Comparison of ENCODE assay signal across 8 cellular contexts in the genomic region with DNA sequence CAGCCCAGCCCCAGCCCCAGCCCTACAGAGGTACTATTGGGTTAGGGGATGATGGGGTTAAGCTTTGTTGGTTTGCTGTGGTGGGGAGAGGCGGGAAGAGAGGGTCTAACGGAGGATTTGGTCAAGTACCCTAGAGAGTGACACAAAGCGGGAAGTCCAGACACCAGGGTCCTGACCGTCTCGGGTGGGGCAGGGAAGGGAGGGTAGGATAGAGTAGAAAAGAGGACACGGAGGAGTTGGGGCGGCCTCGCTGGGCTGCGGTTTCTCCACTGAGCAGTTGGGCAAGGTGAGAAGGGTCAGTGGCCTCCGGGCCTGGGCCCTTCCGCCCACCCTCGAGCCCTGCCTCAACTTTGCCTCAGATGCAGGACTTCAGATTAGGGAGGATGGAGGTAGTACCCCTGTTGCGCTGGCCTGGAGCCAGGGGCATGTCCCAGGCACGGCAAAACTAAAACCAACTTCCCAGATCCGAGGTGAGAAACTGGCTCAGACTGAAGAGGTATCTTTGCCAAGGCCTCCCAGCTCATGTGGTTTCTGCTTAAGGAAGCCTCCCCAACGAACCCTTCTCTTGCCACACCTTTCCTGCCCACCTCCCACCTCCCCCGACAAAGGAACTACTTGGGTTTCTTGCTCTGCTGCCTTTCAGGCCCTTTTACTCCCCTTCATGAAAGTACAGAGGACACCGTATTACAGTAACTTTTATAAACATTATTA. TPM values are rescaled to one million over a fixed set of nuclear protein-coding genes. Genes with fewer than 3 reads are reported as not detected.
DNase-seq lines count a peak whose midpoint lies in the region; ATAC-seq, FAIRE-seq and TF ChIP-seq lines count a peak whose summit lies in the region.

No MANE protein-coding gene starts in this region.

- H3K36me3 Mint-ChIP-seq in naive thymus-derived CD8-positive, alpha-beta T cell, result peaks cover 0 to 19% (median 10%) of the 10 kb centered on the region in 3 donors

- H3K4me1 ChIP-seq in endocrine pancreas (ENCODE audit: control insufficient read depth, insufficient read depth, low read length), result peaks cover 3% of the 10 kb centered on the region

- peak overlapping the region; percentile 98 for H3K9ac ChIP-seq in endocrine pancreas (ENCODE audit: control insufficient read depth, insufficient read depth, low read length)

- no peaks in the 10 kb centered on the region for H3K27me3 ChIP-seq in endocrine pancreas (ENCODE audit: control insufficient read depth, insufficient read depth, low read length)

- H3K27ac Mint-ChIP-seq in naive thymus-derived CD8-positive, alpha-beta T cell, result peak overlapping the region; percentile 95 to 99 (median 97)

- no peaks in the 10 kb centered on the region for H3K36me3 ChIP-seq in endocrine pancreas (ENCODE audit: control insufficient read depth, insufficient read depth, low read length)

- no peak for FAIRE-seq in D721Med (lab: Jason Lieb, UNC)

- peak; percentile 22 for DNase-seq in activated CD4-positive, alpha-beta T cell treated with anti-CD3 and anti-CD28 coated beads for 48 hours
- no peak for DNase-seq in activated CD4-positive, alpha-beta T cell treated with anti-CD3 and anti-CD28 coated beads for 1 hour
- no peak for DNase-seq in RWPE1 (ENCODE audit: low spot score)
- DNase-seq in naive thymus-derived CD8-positive, alpha-beta T cell, result no peak
- DNase-seq in NCI-H2029 (lab: John Stamatoyannopoulos, UW), result no peak
- DNase-seq in D721Med (ENCODE audit: insufficient read length, low spot score), result no peak

- H3K27me3 Mint-ChIP-seq in naive thymus-derived CD8-positive, alpha-beta T cell, result no peaks in the 10 kb centered on the region

- peak overlapping the region; percentile 80 for H3K4me3 ChIP-seq in endocrine pancreas (ENCODE audit: control insufficient read depth, insufficient read depth, low read length)

- POLR2A ChIA-PET in RWPE1 (lab: Yijun Ruan, JAX; ENCODE audit: low non-redundant PET), result interaction anchor here (0.5 to 1.2 kb wide), 3 partner anchors 9 to 361 kb away, joined by 3 to 4 read pairs (median 3); no protein-coding TSS in a partner anchor
- POLR2A ChIA-PET in naive thymus-derived CD8-positive, alpha-beta T cell (lab: Charles Lee), result interaction anchor here (0.8 to 3.1 kb wide), 8 partner anchors 8 to 34 kb away, joined by 3 to 28 read pairs (median 6); no protein-coding TSS in a partner anchor

- H3K4me1 Mint-ChIP-seq in naive thymus-derived CD8-positive, alpha-beta T cell, result peaks cover 35 to 81% (median 76%) of the 10 kb centered on the region in 4 donors

- CTCF ChIA-PET in RWPE1 (lab: Yijun Ruan, JAX), result interaction anchor here (0.5 to 2.5 kb wide), 6 partner anchors 10 to 1779 kb away, joined by 3 to 8 read pairs (median 3); a partner anchor contains a TSS

- peak overlapping the region; percentile 97 to 100 (median 99) for H3K4me3 Mint-ChIP-seq in naive thymus-derived CD8-positive, alpha-beta T cell

- H3K9me3 Mint-ChIP-seq in naive thymus-derived CD8-positive, alpha-beta T cell, result no peaks in the 10 kb centered on the region

- TF ChIP-seq CTCF in RWPE1 (conservative IDR thresholded peaks at IDR 0.05; ENCODE audit: low read depth) (no peak), D721Med (IDR thresholded peaks at IDR 0.05; ENCODE audit: insufficient read depth, missing control alignments) (no peak)

- H3K27ac ChIP-seq in RWPE1, result peak overlapping the region; percentile 90

- ATAC-seq in naive thymus-derived CD8-positive, alpha-beta T cell, result no peak
- no peak for ATAC-seq in HG03280 (IDR thresholded peaks at IDR 0.05; ENCODE audit: unreplicated experiment)

- no peaks in the 10 kb centered on the region for H3K9me3 ChIP-seq in endocrine pancreas (ENCODE audit: control insufficient read depth, low read length)

RNA-seq across cellular contexts. Expression of a gene that starts 0.6 kb away (rescaled TPM):
- 10 to 100 TPM; 53.1 to 57.9 TPM for total RNA-seq in naive thymus-derived CD8-positive, alpha-beta T cell
- polyA plus RNA-seq in naive thymus-derived CD8-positive, alpha-beta T cell, result 10 to 100 TPM; 12.2 to 26.9 (median 19.7) TPM

RNA-seq across cellular contexts. Expression of a gene that starts 3.0 kb away (rescaled TPM):
- total RNA-seq in naive thymus-derived CD8-positive, alpha-beta T cell, result 10 to 100 TPM; 10.4 to 10.8 TPM
- polyA plus RNA-seq in naive thymus-derived CD8-positive, alpha-beta T cell, result 10 to 100 TPM in 2 of 3 donors, 1 to 10 TPM in 1; 9.6 to 15.6 (median 12.6) TPM
